In genomic region chr22:25749420-25750169, GRCh38 we compare ENCODE assay signal across 12 cellular contexts. TPM values are rescaled to one million over a fixed set of nuclear protein-coding genes. Genes with fewer than 3 reads are reported as not detected.
DNase-seq lines count a peak whose midpoint lies in the region; ATAC-seq, FAIRE-seq and TF ChIP-seq lines count a peak whose summit lies in the region.
"Had no signal": no experiment of that assay in that cellular context is flagged by ENCODE, and none has a peak within 500 bp of the region (broad histone marks: within the 10 kb centered on the region; RNA-seq: fewer than 3 reads in every experiment).

No MANE protein-coding gene starts in this region.

- no peaks in the 10 kb centered on the region for H3K36me3 Mint-ChIP-seq in natural killer cell treated with Interleukin-12 subunit alpha and Interleukin-12 subunit beta and Interleukin-15 and Interleukin-18, amount 100 ng/mL, for 72 hours
- no peaks in the 10 kb centered on the region for H3K36me3 Mint-ChIP-seq in natural killer cell
- H3K36me3 Mint-ChIP-seq: CD14-positive monocyte, T-cell had no signal

- no peaks in the 10 kb centered on the region for H3K79me2 ChIP-seq in GM12878 (ENCODE audit: control insufficient read depth, insufficient read depth, low read length)

- no TSS peak for BruUV-seq in GM12878 (replicated peaks; lab: Mats Ljungman, UMichigan)

- H3K4me1 Mint-ChIP-seq in natural killer cell treated with Interleukin-12 subunit alpha and Interleukin-12 subunit beta and Interleukin-15 and Interleukin-18, amount 100 ng/mL, for 72 hours (ENCODE audit: low read depth in 2 of 2) = peaks cover 11 to 29% of the 10 kb centered on the region in 2 donors
- H3K4me1 Mint-ChIP-seq in natural killer cell = no peaks in the 10 kb centered on the region

- CTCF ChIA-PET in GM12878 (lab: Yijun Ruan, JAX) = interaction anchor here (0.7 to 1.9 kb wide), 7 partner anchors 23 to 582 kb away, joined by 3 to 6 read pairs (median 3); no protein-coding TSS in a partner anchor

- peak overlapping the region; percentile 84 to 88 for H3K27ac Mint-ChIP-seq in natural killer cell treated with Interleukin-12 subunit alpha and Interleukin-12 subunit beta and Interleukin-15 and Interleukin-18, amount 100 ng/mL, for 72 hours
- H3K27ac Mint-ChIP-seq in natural killer cell = no peak overlapping the region
- H3K27ac Mint-ChIP-seq: CD14-positive monocyte, T-cell had no signal

- H3K9me3 Mint-ChIP-seq in natural killer cell treated with Interleukin-12 subunit alpha and Interleukin-12 subunit beta and Interleukin-15 and Interleukin-18, amount 100 ng/mL, for 72 hours = no peaks in the 10 kb centered on the region
- no peaks in the 10 kb centered on the region for H3K9me3 Mint-ChIP-seq in natural killer cell
- H3K9me3 Mint-ChIP-seq: T-cell had no signal

- WGBS in GM12878 (ENCODE audit: insufficient coverage, insufficient replicate concordance, low lambda C conversion rate, missing lambda C conversion rate) = under 1% methylated on average over 10 of the region's 10 CpGs
- 84% methylated on average over 10 of the region's 10 CpGs for WGBS in prostate gland

- ATAC-seq in natural killer cell treated with Interleukin-12 subunit alpha and Interleukin-12 subunit beta and Interleukin-15 and Interleukin-18, amount 100 ng/mL, for 72 hours = peak; percentile 74 to 82
- ATAC-seq in natural killer cell = no peak
- ATAC-seq in HG03108 (IDR thresholded peaks at IDR 0.05; ENCODE audit: unreplicated experiment) = peak; percentile 72
- ATAC-seq in GM12878 = peak; percentile 96
- no peak for ATAC-seq in thoracic aorta (ENCODE audit: insufficient number of reproducible peaks, low FRiP score, low read depth)

- H3K4me3 Mint-ChIP-seq in natural killer cell treated with Interleukin-12 subunit alpha and Interleukin-12 subunit beta and Interleukin-15 and Interleukin-18, amount 100 ng/mL, for 72 hours = peak overlapping the region; percentile 77
- no peak overlapping the region for H3K4me3 Mint-ChIP-seq in natural killer cell
- H3K4me3 Mint-ChIP-seq: CD14-positive monocyte, T-cell had no signal

- H3K36me3 ChIP-seq in GM12878 (ENCODE audit: control insufficient read depth in 2 of 2, insufficient read depth in 2 of 2, low read length in 1 of 2) = no peaks in the 10 kb centered on the region
- no peaks in the 10 kb centered on the region for H3K36me3 ChIP-seq in thoracic aorta
- no peaks in the 10 kb centered on the region for H3K36me3 ChIP-seq in prostate gland

- no peaks in the 10 kb centered on the region for H4K20me1 ChIP-seq in GM12878 (ENCODE audit: control insufficient read depth, insufficient read depth)

- peak overlapping the region; percentile 61 for H3K27ac ChIP-seq in GM12878 (ENCODE audit: control insufficient read depth, insufficient read depth)
- peak overlapping the region; percentile 30 to 92 for H3K27ac ChIP-seq in thoracic aorta
- H3K27ac ChIP-seq in prostate gland = no peak overlapping the region

- H3K9ac ChIP-seq in GM12878 (ENCODE audit: control insufficient read depth, insufficient read depth, low read length) = peak overlapping the region; percentile 33; the same call in 1 of the 2 replicates

- peak; percentile 46 to 55; a peak in 3 of 4 replicates for TF ChIP-seq EP300 in GM12878 (IDR thresholded peaks at IDR 0.05; ENCODE audit: borderline replicate concordance in 1 of 2, control insufficient read depth in 1 of 2, low read depth in 2 of 2, low read length in 2 of 2)

- H3K9me3 ChIP-seq in GM12878 (replicated peaks; ENCODE audit: control insufficient read depth, insufficient read depth, low read length) (no peaks in the 10 kb centered on the region), thoracic aorta (no peaks in the 10 kb centered on the region), prostate gland (no peaks in the 10 kb centered on the region)

- in situ Hi-C loops in GM12878 (cut with MboI) = no loop called here

- H3K27me3 Mint-ChIP-seq in natural killer cell treated with Interleukin-12 subunit alpha and Interleukin-12 subunit beta and Interleukin-15 and Interleukin-18, amount 100 ng/mL, for 72 hours = peaks cover 7 to 23% of the 10 kb centered on the region in 2 donors
- H3K27me3 Mint-ChIP-seq in natural killer cell (ENCODE audit: low read depth in 2 of 2) = peaks cover 0 to 4% of the 10 kb centered on the region in 2 donors
- H3K27me3 Mint-ChIP-seq: T-cell had no signal

- peaks cover 20% of the 10 kb centered on the region for H3K4me1 ChIP-seq in GM12878 (ENCODE audit: control insufficient read depth, insufficient read depth, low read length)
- H3K4me1 ChIP-seq in thoracic aorta (ENCODE audit: control insufficient read depth in 1 of 2, low read depth in 2 of 2) = peaks cover 13 to 75% of the 10 kb centered on the region in 2 donors
- no peaks in the 10 kb centered on the region for H3K4me1 ChIP-seq in prostate gland (replicated peaks)

- SMC1A ChIA-PET in GM12878 (lab: Charles Lee; ENCODE audit: uncharacterized antibody, unreplicated experiment) = interaction anchor here (0.8 to 2.3 kb wide), 8 partner anchors 13 to 254 kb away, joined by 3 to 7 read pairs (median 4); no protein-coding TSS in a partner anchor

- H3K4me3 ChIP-seq in GM12878 (no peak overlapping the region; the same call in 1 of the 2 replicates), thoracic aorta (no peak overlapping the region), prostate gland (no peak overlapping the region)

- intact Hi-C loops in natural killer cell (cut with micrococcal nuclease) (no loop called here), GM12878 (cut with micrococcal nuclease; ENCODE audit: unreplicated experiment) (no loop called here), prostate gland (cut with DNase I) (no loop called here)

- POLR2A ChIA-PET in GM12878 (lab: Charles Lee) = no interaction called here

- H2AFZ ChIP-seq in GM12878 (ENCODE audit: control insufficient read depth, low read depth, low read length) = peak overlapping the region; percentile 83

- no peak for DNase-seq in natural killer cell treated with Interleukin-12 subunit alpha and Interleukin-12 subunit beta and Interleukin-15 and Interleukin-18, amount 100 ng/mL, for 72 hours (ENCODE audit: low spot score)
- DNase-seq in natural killer cell (no peak), GM12878 (ENCODE audit: low read depth, low spot score) (peak; percentile 35), thoracic aorta (ENCODE audit: low spot score) (no peak), UCSD-AML1 (lab: John Stamatoyannopoulos, UW; ENCODE audit: unreplicated experiment) (no peak), prostate gland (ENCODE audit: low spot score) (no peak), mucosa of gallbladder (ENCODE audit: low spot score) (no peak)
- DNase-seq: amygdala, NCI-H510A treated with DMSO at 0.1 percent for 48 hours, T-cell had no signal

- no peaks in the 10 kb centered on the region for H3K27me3 ChIP-seq in GM12878 (replicated peaks in 1 of 2; ENCODE audit: control insufficient read depth in 2 of 2, insufficient read depth in 2 of 2, low read length in 1 of 2)
- no peaks in the 10 kb centered on the region for H3K27me3 ChIP-seq in thoracic aorta (replicated peaks; ENCODE audit: insufficient read depth)
- no peaks in the 10 kb centered on the region for H3K27me3 ChIP-seq in prostate gland (replicated peaks; ENCODE audit: insufficient read depth)

- TF ChIP-seq POLR2A in GM12878 (IDR thresholded peaks at IDR 0.05; ENCODE audit: low read depth, low read length) (no peak), prostate gland (IDR thresholded peaks at IDR 0.05) (no peak)

- H3K4me2 ChIP-seq in GM12878 (ENCODE audit: control insufficient read depth, insufficient read depth) = peak overlapping the region; percentile 64

- no peak for TF ChIP-seq RAD21 in GM12878 (IDR thresholded peaks at IDR 0.05; ENCODE audit: insufficient read depth, low read depth, low read length)

- TF ChIP-seq CTCF in natural killer cell (IDR thresholded peaks at IDR 0.05) (no peak), GM12878 (IDR thresholded peaks at IDR 0.05 in 2 of 3, conservative IDR thresholded peaks at IDR 0.05 in 1 of 3; ENCODE audit: control insufficient read depth in 2 of 3, extremely low read depth in 1 of 3, insufficient read depth in 1 of 3, low read depth in 3 of 3, low read length in 3 of 3) (no peak), thoracic aorta (IDR thresholded peaks at IDR 0.05) (no peak), prostate gland (IDR thresholded peaks at IDR 0.05) (no peak)

- RAD21 ChIA-PET in GM12878 (lab: Charles Lee; ENCODE audit: unreplicated experiment) = interaction anchor here (0.8 to 1.9 kb wide), 6 partner anchors 13 to 205 kb away, joined by 3 to 9 read pairs (median 4); no protein-coding TSS in a partner anchor

- peak; percentile 38 for FAIRE-seq in GM12878 (lab: Jason Lieb, UNC)

TF ChIP-seq in GM12878, 131 proteins besides CTCF, POLR2A, EP300 and RAD21 (continues in another document):
- TF ChIP-seq CBX3 (IDR thresholded peaks at IDR 0.05; ENCODE audit: borderline replicate concordance, low read depth) (no peak), MEF2A (IDR thresholded peaks at IDR 0.05; ENCODE audit: insufficient read depth, low read depth, low read length) (0 out of 2 replicates have a peak, but pooled peaks have one; percentile 52), GABPA (IDR thresholded peaks at IDR 0.05; ENCODE audit: low read depth) (no peak)

RNA-seq across cellular contexts. Expression of gene MYO18B, which starts 7.6 kb away (rescaled TPM):
- 1 to 10 TPM in 1 of 2 donors, under 1 TPM in 1; 0.43 to 1.0 TPM for total RNA-seq in natural killer cell treated with Interleukin-12 subunit alpha and Interleukin-12 subunit beta and Interleukin-15 and Interleukin-18, amount 100 ng/mL, for 72 hours
- total RNA-seq in natural killer cell = under 1 TPM; 0.07 to 0.14 (median 0.10) TPM
- 16.2 and 17.4 TPM in 2 replicates for total RNA-seq in GM12878 (2013; cell fraction: nucleolus; rRNA removed)
- total RNA-seq in GM12878 (2014; rRNA removed) = 0.27 and 0.51 TPM in 2 replicates
- 0.14 and 0.27 TPM in 2 replicates for total RNA-seq in GM12878 (2014; rRNA removed; fragmentation: Illumina TruSeq; extraction: Trizol)
- 0.28 and 0.45 TPM in 2 replicates for total RNA-seq in GM12878 (2021)
- 0.28 TPM for polyA plus RNA-seq in GM12878 (2011; ENCODE audit: low read depth)
- polyA plus RNA-seq in GM12878 (2011; rRNA removed) = 1.3 and 2.1 TPM in 2 replicates
- polyA plus RNA-seq in GM12878 (2011; cell fraction: cytosol; rRNA removed) = 1.9 and 2.3 TPM in 2 replicates
- 2.5 and 2.8 TPM in 2 replicates for polyA plus RNA-seq in GM12878 (2011; cell fraction: nucleus; rRNA removed)
- polyA plus RNA-seq in GM12878 (2012) = 0.53 and 2.0 TPM in 2 replicates
- polyA plus RNA-seq in GM12878 (2014; fragmentation: Illumina TruSeq; extraction: Trizol) = 0.12 and 0.17 TPM in 2 replicates
- under 1 TPM in 1 of 2 experiments, not detected in 1; 0.05 TPM for polyA plus RNA-seq in GM12878 (2014; fragmentation: Nextera tagmentation; extraction: Ambion mirVana)
- 0.65 and 1.0 TPM in 2 replicates for polyA plus RNA-seq in GM12878 (2014; rRNA removed)
- polyA plus RNA-seq in GM12878 (2016; fragmentation: Nextera tagmentation; extraction: Ambion mirVana) = 1 to 10 TPM in 1 of 2 experiments, under 1 TPM in 1; 0.59 to 1.1 TPM
- 0.88 and 2.8 TPM in 2 replicates for polyA minus RNA-seq in GM12878 (2011; rRNA and poly(A)+ RNA removed)
- polyA minus RNA-seq in GM12878 (2011; cell fraction: cytosol; rRNA and poly(A)+ RNA removed) = 0.10 TPM in 1 of 2 replicates, not detected in the other
- polyA minus RNA-seq in GM12878 (2011; cell fraction: nucleus; rRNA and poly(A)+ RNA removed) = 1.2 and 1.5 TPM in 2 replicates
- 10 to 100 TPM; 45.6 to 73.5 TPM for total RNA-seq in thoracic aorta
- total RNA-seq in prostate gland = 1 to 10 TPM; 3.1 to 7.1 TPM
- total RNA-seq in mucosa of gallbladder = 0.06 TPM
- polyA plus RNA-seq: CD14-positive monocyte had no signal

Comparison
In these comparisons a context has a peak if more than half of its experiments do, and no peak if none do; other contexts are left out.
1. ATAC-seq: peak in natural killer cell treated with Interleukin-12 subunit alpha and Interleukin-12 subunit beta and Interleukin-15 and Interleukin-18, amount 100 ng/mL, for 72 hours (2 of 2), HG03108 (single experiment) and GM12878 (single experiment); none in natural killer cell (0 of 3) and thoracic aorta (single experiment).
2. H3K27ac Mint-ChIP-seq: peak in natural killer cell treated with Interleukin-12 subunit alpha and Interleukin-12 subunit beta and Interleukin-15 and Interleukin-18, amount 100 ng/mL, for 72 hours (2 of 2); none in natural killer cell (0 of 2).
3. H3K27ac ChIP-seq: peak in GM12878 (single experiment) and thoracic aorta (2 of 2); none in prostate gland (0 of 2).